9 cellular contexts compared by ENCODE assay signal in genomic region chr1:159921700-159922498, GRCh38. TPM values are rescaled to one million over a fixed set of nuclear protein-coding genes. Genes with fewer than 3 reads are reported as not detected.
DNase-seq lines count a peak whose midpoint lies in the region; ATAC-seq and TF ChIP-seq lines count a peak whose summit lies in the region.
"Had no signal": no experiment of that assay in that cellular context is flagged by ENCODE, and none has a peak within 500 bp of the region (broad histone marks: within the 10 kb centered on the region; RNA-seq: fewer than 3 reads in every experiment).

No MANE protein-coding gene starts in this region.

- in situ Hi-C loops in gastrocnemius medialis (cut with MboI; ENCODE audit: low sequenced_read_pairs in 4 of 4) = no loop called here

- TF ChIP-seq CTCF in epithelial cell of esophagus (IDR thresholded peaks at IDR 0.05; ENCODE audit: insufficient read depth, low read depth, low read length, missing control alignments) = no peak
- no peak for TF ChIP-seq CTCF in gastrocnemius medialis (IDR thresholded peaks at IDR 0.05 in 4 of 5, conservative IDR thresholded peaks at IDR 0.05 in 1 of 5)

- H3K27ac ChIP-seq in gastrocnemius medialis = peak overlapping the region; percentile 84 to 94 (median 91)

- H3K4me3 ChIP-seq in epithelial cell of esophagus (ENCODE audit: low read length) = peak overlapping the region; percentile 96
- H3K4me3 ChIP-seq in gastrocnemius medialis = peak overlapping the region; percentile 74 to 77 (median 76)

- peaks cover 26 to 32% of the 10 kb centered on the region in 2 donors for H3K4me1 ChIP-seq in gastrocnemius medialis

- peaks cover 0 to 14% of the 10 kb centered on the region in 2 donors for H3K36me3 ChIP-seq in gastrocnemius medialis

- intact Hi-C loops in gastrocnemius medialis (cut with DNase I; ENCODE audit: low total_unique reads) = loop anchor here (10.0 kb wide), 1 partner anchor 67 kb away; no protein-coding TSS in a partner anchor

- no peak for ATAC-seq in GM18505 (IDR thresholded peaks at IDR 0.05; ENCODE audit: unreplicated experiment)
- no peak for ATAC-seq in gastrocnemius medialis
- no peak for ATAC-seq in activated CD4-positive, CD25-positive, alpha-beta regulatory T cell treated with anti-CD3 and anti-CD28 coated beads, Interleukin-2, amount 50 U/mL, for 24 hours
- no peak for ATAC-seq in HG02798 (IDR thresholded peaks at IDR 0.05; ENCODE audit: poor library complexity, unreplicated experiment)

- DNase-seq in RPMI7951 (ENCODE audit: low read depth) = peak; percentile 70
- DNase-seq in epithelial cell of esophagus (ENCODE audit: low read depth) = no peak
- DNase-seq in gastrocnemius medialis = no peak
- no peak for DNase-seq in AG20443 (ENCODE audit: low spot score)
- no peak for DNase-seq in GM19240 (ENCODE audit: insufficient read length, low spot score)

- peaks cover 16 to 24% (median 19%) of the 10 kb centered on the region in 3 donors for H3K27me3 ChIP-seq in gastrocnemius medialis

- H3K9me3 ChIP-seq in gastrocnemius medialis = no peaks in the 10 kb centered on the region

- peak; percentile 47 for TF ChIP-seq POLR2A in GM18505 (IDR thresholded peaks at IDR 0.05; ENCODE audit: borderline replicate concordance, extremely low read depth, insufficient read depth, insufficient read length)
- no peak for TF ChIP-seq POLR2A in gastrocnemius medialis (IDR thresholded peaks at IDR 0.05)

RNA-seq across cellular contexts. Expression of gene TAGLN2, which starts 3.4 kb away (rescaled TPM):
- 811 and 1,008 TPM in 2 replicates for total RNA-seq in RPMI7951 (2014; rRNA removed; shearing (Covaris generic))
- 10 to 100 TPM; 28.8 to 48.2 (median 37.5) TPM for total RNA-seq in gastrocnemius medialis

RNA-seq across cellular contexts. Expression of gene CFAP45, which starts 21.9 kb away (rescaled TPM):
- total RNA-seq in RPMI7951 (2014; rRNA removed; shearing (Covaris generic)) = 2.2 and 2.9 TPM in 2 replicates
- not detected for total RNA-seq in gastrocnemius medialis

RNA-seq across cellular contexts. Expression of gene IGSF9, which starts 23.5 kb away (rescaled TPM):
- not detected in 2 replicates for total RNA-seq in RPMI7951 (2014; rRNA removed; shearing (Covaris generic))
- total RNA-seq in gastrocnemius medialis = under 1 TPM in 2 of 4 donors, not detected in 2; 0.10 to 0.11 TPM
- total RNA-seq: T-helper 1 cell treated with Interleukin-12 subunit alpha and Interleukin-12 subunit beta and Interleukin-4 antibody, amounts not matched to agents 30 ng/mL and 1 ng/mL, for 36 hours had no signal

RNA-seq across cellular contexts. Expression of gene SLAMF9, which starts 32.1 kb away (rescaled TPM):
- total RNA-seq in RPMI7951 (2014; rRNA removed; shearing (Covaris generic)) = 0.60 and 0.88 TPM in 2 replicates
- total RNA-seq in gastrocnemius medialis = not detected
- total RNA-seq: T-helper 1 cell treated with Interleukin-12 subunit alpha and Interleukin-12 subunit beta and Interleukin-4 antibody, amounts not matched to agents 30 ng/mL and 1 ng/mL, for 36 hours had no signal

RNA-seq across cellular contexts. Expression of gene VSIG8, which starts 59.4 kb away (rescaled TPM):
- total RNA-seq in RPMI7951 (2014; rRNA removed; shearing (Covaris generic)) = 0.20 TPM in 1 of 2 replicates, not detected in the other
- total RNA-seq in gastrocnemius medialis = not detected
- total RNA-seq: T-helper 1 cell treated with Interleukin-12 subunit alpha and Interleukin-12 subunit beta and Interleukin-4 antibody, amounts not matched to agents 30 ng/mL and 1 ng/mL, for 36 hours had no signal

Comparison
In these comparisons a context has a peak if more than half of its experiments do, and no peak if none do; other contexts are left out.
1. RNA of gene TAGLN2, which starts 3.4 kb away (total RNA-seq): 811 to 1,008 TPM in RPMI7951; 28.8 to 48.2 TPM in gastrocnemius medialis; every median in the first group is over 10 times any median in the second.